In the genomic region with DNA sequence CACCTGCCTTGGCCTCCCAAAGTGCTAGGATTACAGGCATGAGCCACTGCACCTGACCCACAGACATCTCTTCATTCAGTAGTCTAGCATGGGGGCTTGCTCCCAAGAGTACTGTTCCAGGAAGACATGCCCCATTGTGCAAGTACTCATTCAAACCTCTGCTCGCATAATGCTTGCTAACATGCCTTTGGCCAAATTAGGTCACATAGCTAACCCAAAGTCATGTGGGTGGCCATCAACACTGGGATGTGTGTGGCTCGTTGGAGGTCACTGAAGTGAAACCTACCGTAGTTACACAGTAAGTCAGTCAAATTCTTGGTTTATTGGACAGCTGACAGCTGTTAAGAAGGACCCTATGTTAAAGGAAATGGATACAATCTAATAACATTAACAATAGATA, we compare ENCODE assay signal across 18 cellular contexts. TPM values are rescaled to one million over a fixed set of nuclear protein-coding genes. Genes with fewer than 3 reads are reported as not detected.
DNase-seq lines count a peak whose midpoint lies in the region; ATAC-seq and TF ChIP-seq lines count a peak whose summit lies in the region.
"Had no signal": no experiment of that assay in that cellular context is flagged by ENCODE, and none has a peak within 500 bp of the region (broad histone marks: within the 10 kb centered on the region; RNA-seq: fewer than 3 reads in every experiment).

No MANE protein-coding gene starts in this region.

- no peaks in the 10 kb centered on the region for H3K9me3 ChIP-seq in tibial artery
- H3K9me3 ChIP-seq: SJSA1 had no signal

- no peaks in the 10 kb centered on the region for H3K9me3 Mint-ChIP-seq in stimulated activated memory B cell treated with anti-CD40 and anti-IgM and Interleukin-4, amounts not matched to agents 10 μg/mL and 1 μg/mL and 100 μg/mL, for 72 hours
- H3K9me3 Mint-ChIP-seq: GM23338 had no signal

- in situ Hi-C loops in Caki2 (cut with HindIII; ENCODE audit: low pct_unique_long_range_greater_than_20kb, low sequenced_read_pairs) = no loop called here

- no peak overlapping the region for H3K27ac Mint-ChIP-seq in stimulated activated memory B cell treated with anti-CD40 and anti-IgM and Interleukin-4, amounts not matched to agents 10 μg/mL and 1 μg/mL and 100 μg/mL, for 72 hours
- H3K27ac Mint-ChIP-seq: GM23338 had no signal

- peak; percentile 55 for DNase-seq in Caki2 (ENCODE audit: low read depth)
- DNase-seq in HK-2 (ENCODE audit: unreplicated experiment) = peak; percentile 24
- DNase-seq in epithelial cell of proximal tubule (ENCODE audit: low read depth) = peak; percentile 82
- DNase-seq in left kidney (ENCODE audit: low read depth, low spot score) = peak; percentile 53
- DNase-seq in tibial artery = no peak
- no peak for DNase-seq in middle frontal gyrus (ENCODE audit: extremely low spot score, low spot score)
- DNase-seq: ACHN, DMS 273 treated with DMSO at 0.1 percent for 48 hours, KBM-7, NCI-H1694 treated with DMSO at 0.1 percent for 48 hours, NCI-H526 had no signal

- H3K36me3 ChIP-seq in tibial artery = peaks cover 0 to 7% (median 4%) of the 10 kb centered on the region in 3 donors

- no peaks in the 10 kb centered on the region for H3K27me3 Mint-ChIP-seq in stimulated activated memory B cell treated with anti-CD40 and anti-IgM and Interleukin-4, amounts not matched to agents 10 μg/mL and 1 μg/mL and 100 μg/mL, for 72 hours

- intact Hi-C loops in tibial artery (cut with DNase I; ENCODE audit: low total_unique reads) = no loop called here

- no peaks in the 10 kb centered on the region for H3K4me1 ChIP-seq in tibial artery

- H3K36me3 Mint-ChIP-seq in stimulated activated memory B cell treated with anti-CD40 and anti-IgM and Interleukin-4, amounts not matched to agents 10 μg/mL and 1 μg/mL and 100 μg/mL, for 72 hours = no peaks in the 10 kb centered on the region

- no peak overlapping the region for H3K27ac ChIP-seq in tibial artery
- H3K27ac ChIP-seq: SJSA1 had no signal

- H3K27me3 ChIP-seq in tibial artery = no peaks in the 10 kb centered on the region
- H3K27me3 ChIP-seq: SJSA1 had no signal

- TF ChIP-seq CTCF in epithelial cell of proximal tubule (conservative IDR thresholded peaks at IDR 0.05; ENCODE audit: low read depth, low read length) (no peak), tibial artery (IDR thresholded peaks at IDR 0.05) (no peak)

- ATAC-seq in HG03432 (IDR thresholded peaks at IDR 0.05; ENCODE audit: unreplicated experiment) = no peak
- ATAC-seq in stimulated activated memory B cell treated with anti-CD40 and anti-IgM and Interleukin-4, amounts not matched to agents 10 μg/mL and 1 μg/mL and 100 μg/mL, for 72 hours = no peak
- ATAC-seq: HCT116, HepG2, Panc1 had no signal

- H3K4me1 Mint-ChIP-seq in stimulated activated memory B cell treated with anti-CD40 and anti-IgM and Interleukin-4, amounts not matched to agents 10 μg/mL and 1 μg/mL and 100 μg/mL, for 72 hours = no peaks in the 10 kb centered on the region

- no peak overlapping the region for H3K4me3 ChIP-seq in epithelial cell of proximal tubule (ENCODE audit: low read depth, low read length)
- no peak overlapping the region for H3K4me3 ChIP-seq in tibial artery
- H3K4me3 ChIP-seq: GM23338, SJSA1 had no signal

- no peak overlapping the region for H3K4me3 Mint-ChIP-seq in stimulated activated memory B cell treated with anti-CD40 and anti-IgM and Interleukin-4, amounts not matched to agents 10 μg/mL and 1 μg/mL and 100 μg/mL, for 72 hours
- H3K4me3 Mint-ChIP-seq: GM23338 had no signal

RNA-seq across cellular contexts. Expression of a gene that starts 20.3 kb away (rescaled TPM):
- 4.2 and 4.5 TPM in 2 replicates for total RNA-seq in Caki2 (2014; rRNA removed; shearing (Covaris generic); ENCODE audit: low replicate concordance)
- 2.1 and 2.7 TPM in 2 replicates for total RNA-seq in epithelial cell of proximal tubule

Comparison
In these comparisons a context has a peak if more than half of its experiments do, and no peak if none do; other contexts are left out.
1. DNase-seq: peak in Caki2 (single experiment), HK-2 (single experiment), epithelial cell of proximal tubule (single experiment) and left kidney (single experiment); none in tibial artery (0 of 2) and middle frontal gyrus (single experiment).